Comparison of ENCODE assay signal across 8 cellular contexts in genomic region chr1:778451-779278, GRCh38.
DNase-seq lines count a peak whose midpoint lies in the region; FAIRE-seq and TF ChIP-seq lines count a peak whose summit lies in the region.
"Not testable (repeated sequence)": the region's sequence is repeated elsewhere in the genome, so short reads cannot be mapped to it uniquely, and the experiment has no call there.

No MANE protein-coding gene starts in this region.

- H3K4me3 ChIP-seq in GM12865 (ENCODE audit: low read depth, low read length) (peak overlapping the region; percentile 58), iPS-18a (ENCODE audit: low read length) (peak overlapping the region; percentile 75), rectal smooth muscle tissue (ENCODE audit: low read length) (peak overlapping the region; percentile 76), thyroid gland (replicated peaks in 1 of 3) (peak overlapping the region in 2 of 3 donors; percentile 23 to 55)

- H3K9ac ChIP-seq in iPS-18a (ENCODE audit: low read length): peak overlapping the region; percentile 80
- H3K9ac ChIP-seq in rectal smooth muscle tissue (ENCODE audit: low read length): peak overlapping the region; percentile 92

- peak; percentile 96 for FAIRE-seq in H54 (lab: Jason Lieb, UNC)

- H3K4me1 ChIP-seq in iPS-18a (ENCODE audit: control insufficient read depth, low read depth, low read length); rectal smooth muscle tissue (ENCODE audit: control insufficient read depth, insufficient read depth, low read length); thyroid gland: not testable (repeated sequence)

- TF ChIP-seq POLR2A in H54 (IDR thresholded peaks at IDR 0.05; ENCODE audit: low read depth, low read length) (peak; percentile 55), thyroid gland (IDR thresholded peaks at IDR 0.05) (peak in 1 of 2 donors; percentile 94)

- not testable (repeated sequence) for H3K27me3 ChIP-seq in iPS-18a (ENCODE audit: control insufficient read depth, insufficient read depth, low read length); rectal smooth muscle tissue (ENCODE audit: control insufficient read depth, insufficient read depth, low read length); thyroid gland

- peak overlapping the region; percentile 71 for H3K27ac ChIP-seq in iPS-18a (ENCODE audit: low read length)
- peak overlapping the region; percentile 78 for H3K27ac ChIP-seq in rectal smooth muscle tissue (ENCODE audit: low read depth, low read length)
- H3K27ac ChIP-seq in thyroid gland: peak overlapping the region; percentile 69 to 90 (median 75)

- H3K9me3 ChIP-seq in iPS-18a (ENCODE audit: control insufficient read depth, low read depth, low read length); thyroid gland: not testable (repeated sequence)

- intact Hi-C loops in thyroid gland (cut with DNase I): not testable (repeated sequence)

- TF ChIP-seq CTCF in GM12865 (IDR thresholded peaks at IDR 0.05; ENCODE audit: insufficient read depth, low read depth, low read length, missing control alignments): not testable (repeated sequence)
- TF ChIP-seq CTCF in thyroid gland (IDR thresholded peaks at IDR 0.05): peak; percentile 15 to 72 (median 46)

- peak; percentile 100 for DNase-seq in GM12865 (ENCODE audit: low read depth)
- DNase-seq in H54 (ENCODE audit: insufficient read length, low spot score): peak; percentile 74
- peak; percentile 83 for DNase-seq in HuH-7.5 (ENCODE audit: low spot score)
- DNase-seq in activated CD4-positive, alpha-beta T cell treated with anti-CD3 and anti-CD28 coated beads, Interleukin-2, amount 50 U/mL, for 1 hour: peak; percentile 98
- peak; percentile 95 for DNase-seq in cerebellum (ENCODE audit: low spot score)
- peak; percentile 100 for DNase-seq in thyroid gland

- H3K36me3 ChIP-seq in iPS-18a (ENCODE audit: control insufficient read depth, low read depth, low read length); rectal smooth muscle tissue (ENCODE audit: control insufficient read depth, insufficient read depth, low read length); thyroid gland: not testable (repeated sequence)

- 2% methylated on average over 7 to 9 of the region's 65 CpGs for WGBS in thyroid gland, 2 donors

Comparison
In these comparisons a context has a peak if more than half of its experiments do, and no peak if none do; other contexts are left out.
1. Peak in every context shown above with its lines: DNase-seq, H3K4me3 ChIP-seq and H3K27ac ChIP-seq.